In genomic region chr12:1613860-1614259, GRCh38 we compare ENCODE assay signal across 1 cellular context.
TF ChIP-seq lines count a peak whose summit lies in the region.

No MANE protein-coding gene starts in this region.

TF ChIP-seq in HEK293, 187 proteins besides CTCF, POLR2A, EP300 and RAD21 (continued from another document):
- TF ChIP-seq, protein P1, sequence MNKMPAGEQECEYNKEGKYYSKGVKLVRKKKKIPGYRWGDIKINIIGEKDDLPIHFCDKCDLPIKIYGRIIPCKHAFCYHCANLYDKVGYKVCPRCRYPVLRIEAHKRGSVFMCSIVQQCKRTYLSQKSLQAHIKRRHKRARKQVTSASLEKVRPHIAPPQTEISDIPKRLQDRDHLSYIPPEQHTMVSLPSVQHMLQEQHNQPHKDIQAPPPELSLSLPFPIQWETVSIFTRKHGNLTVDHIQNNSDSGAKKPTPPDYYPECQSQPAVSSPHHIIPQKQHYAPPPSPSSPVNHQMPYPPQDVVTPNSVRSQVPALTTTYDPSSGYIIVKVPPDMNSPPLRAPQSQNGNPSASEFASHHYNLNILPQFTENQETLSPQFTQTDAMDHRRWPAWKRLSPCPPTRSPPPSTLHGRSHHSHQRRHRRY (tag by site-specific recombination; IDR thresholded peaks at IDR 0.05), result no peak
- TF ChIP-seq KLF8 (tag by site-specific recombination; IDR thresholded peaks at IDR 0.05) (no peak), ZNF426 (tag by site-specific recombination; IDR thresholded peaks at IDR 0.05) (no peak)
